ENCODE assay signal across 8 cellular contexts in genomic region chr11:108122166-108122628, GRCh38. TPM values are rescaled to one million over a fixed set of nuclear protein-coding genes. Genes with fewer than 3 reads are reported as not detected.
DNase-seq lines count a peak whose midpoint lies in the region; ATAC-seq and TF ChIP-seq lines count a peak whose summit lies in the region.

No MANE protein-coding gene starts in this region.

- H3K9me3 ChIP-seq in heart right ventricle, result no peaks in the 10 kb centered on the region

- WGBS in heart right ventricle, 2 donors, result 20 to 29% methylated on average over 9 of the region's 9 CpGs

- peak overlapping the region; percentile 67 for H3K27ac Mint-ChIP-seq in activated CD4-positive, alpha-beta memory T cell treated with anti-CD3 and anti-CD28 coated beads, Interleukin-2, amount 10 ng/mL, durations not matched to agents 7 days and 5 days

- H3K4me3 Mint-ChIP-seq in activated CD4-positive, alpha-beta memory T cell treated with anti-CD3 and anti-CD28 coated beads, Interleukin-2, amount 10 ng/mL, durations not matched to agents 7 days and 5 days, result peak overlapping the region; percentile 87

- H3K27ac ChIP-seq in heart right ventricle, result peak overlapping the region; percentile 92 to 99 (median 96)

- H3K4me1 ChIP-seq in heart right ventricle, result peaks cover 9 to 56% (median 40%) of the 10 kb centered on the region in 9 donors

- POLR2A ChIA-PET in activated CD4-positive, alpha-beta memory T cell treated with anti-CD3 and anti-CD28 coated beads, Interleukin-2, amount 10 ng/mL, durations not matched to agents 7 days and 5 days (lab: Charles Lee), result interaction anchor here (1.1 to 2.3 kb wide), 6 partner anchors 9 to 115 kb away, joined by 3 to 8 read pairs (median 6); partner anchors contain the start of genes ATM, CUL5 and NPAT

- H3K4me3 ChIP-seq in H7 (ENCODE audit: insufficient read depth, low read depth, low read length) (peak overlapping the region; percentile 84), heart right ventricle (peak overlapping the region; percentile 59 to 90 (median 74)), retinal pigment epithelial cell (ENCODE audit: low read length) (peak overlapping the region; percentile 68)

- H3K36me3 ChIP-seq in H7 (replicated peaks; ENCODE audit: control insufficient read depth, insufficient read depth, low read length) (no peaks in the 10 kb centered on the region), heart right ventricle (peaks cover 0 to 5% (median 0%) of the 10 kb centered on the region in 9 donors)

- H3K9me3 Mint-ChIP-seq in activated CD4-positive, alpha-beta memory T cell treated with anti-CD3 and anti-CD28 coated beads, Interleukin-2, amount 10 ng/mL, durations not matched to agents 7 days and 5 days, result no peaks in the 10 kb centered on the region

- H3K36me3 Mint-ChIP-seq in activated CD4-positive, alpha-beta memory T cell treated with anti-CD3 and anti-CD28 coated beads, Interleukin-2, amount 10 ng/mL, durations not matched to agents 7 days and 5 days (ENCODE audit: low read depth), result peaks cover 23% of the 10 kb centered on the region

- DNase-seq in AG08396 (ENCODE audit: low spot score), result peak; percentile 24
- peak; percentile 20 for DNase-seq in H7
- no peak for DNase-seq in activated CD4-positive, alpha-beta memory T cell treated with anti-CD3 and anti-CD28 coated beads, Interleukin-2, amount 10 ng/mL, durations not matched to agents 7 days and 5 days
- DNase-seq in heart right ventricle, result no peak
- no peak for DNase-seq in retinal pigment epithelial cell (ENCODE audit: low read depth)

- ATAC-seq in heart right ventricle (peak in 7 of 8 donors; percentile 3 to 37 (median 22)), HG02798 (IDR thresholded peaks at IDR 0.05; ENCODE audit: poor library complexity, unreplicated experiment) (no peak), HG02759 (IDR thresholded peaks at IDR 0.05; ENCODE audit: unreplicated experiment) (no peak), HG03025 (IDR thresholded peaks at IDR 0.05; ENCODE audit: low FRiP score, unreplicated experiment) (no peak)

- intact Hi-C loops in heart right ventricle (cut with DNase I), result loop anchor here in 5 of 10 donors (5.0 to 10.0 kb wide), 4 partner anchors 100 to 540 kb away; partner anchors contain the start of genes ATM (in 4 of the 5), NPAT (in 4 of the 5) and C11orf65 (in 1 of the 5)

- H3K27me3 ChIP-seq in H7 (ENCODE audit: control insufficient read depth, insufficient read depth, low read length), result peaks cover 3% of the 10 kb centered on the region; the same call in 1 of the 2 replicates
- no peaks in the 10 kb centered on the region for H3K27me3 ChIP-seq in heart right ventricle

- H3K4me1 Mint-ChIP-seq in activated CD4-positive, alpha-beta memory T cell treated with anti-CD3 and anti-CD28 coated beads, Interleukin-2, amount 10 ng/mL, durations not matched to agents 7 days and 5 days, result peaks cover 53% of the 10 kb centered on the region

- CTCF ChIA-PET in activated CD4-positive, alpha-beta memory T cell treated with anti-CD3 and anti-CD28 coated beads, Interleukin-2, amount 10 ng/mL, durations not matched to agents 7 days and 5 days (lab: Charles Lee), result interaction anchor here (0.6 to 1.6 kb wide), 3 partner anchors 39 to 200 kb away, joined by 3 to 5 read pairs (median 4); partner anchors contain the start of gene CUL5

- no peak for TF ChIP-seq CTCF in heart right ventricle (IDR thresholded peaks at IDR 0.05)
- TF ChIP-seq CTCF in retinal pigment epithelial cell (conservative IDR thresholded peaks at IDR 0.05; ENCODE audit: low read depth, low read length), result no peak

- no peaks in the 10 kb centered on the region for H3K27me3 Mint-ChIP-seq in activated CD4-positive, alpha-beta memory T cell treated with anti-CD3 and anti-CD28 coated beads, Interleukin-2, amount 10 ng/mL, durations not matched to agents 7 days and 5 days

RNA-seq across cellular contexts. Expression of gene ACAT1, which starts 0.8 kb away (rescaled TPM):
- 28.9 and 39.1 TPM in 2 replicates for total RNA-seq in H7 (2014; rRNA removed; shearing (Covaris generic))
- 10 to 100 TPM; 46.2 to 55.1 TPM for total RNA-seq in activated CD4-positive, alpha-beta memory T cell treated with anti-CD3 and anti-CD28 coated beads, Interleukin-2, amount 10 ng/mL, durations not matched to agents 7 days and 5 days
- total RNA-seq in heart right ventricle, result 100 to 1,000 TPM; 219 to 535 (median 412) TPM
- polyA plus RNA-seq in heart right ventricle, result 100 to 1,000 TPM; 158 to 167 TPM

Comparison
In these comparisons a context has a peak if more than half of its experiments do, and no peak if none do; other contexts are left out.
1. DNase-seq: peak in AG08396 (single experiment) and H7 (single experiment); none in activated CD4-positive, alpha-beta memory T cell treated with anti-CD3 and anti-CD28 coated beads, Interleukin-2, amount 10 ng/mL, durations not matched to agents 7 days and 5 days (single experiment), heart right ventricle (0 of 2) and retinal pigment epithelial cell (single experiment).
2. ATAC-seq: peak in heart right ventricle (7 of 8); none in HG02798 (single experiment), HG02759 (single experiment) and HG03025 (single experiment).
3. Peak in every context shown above with its lines, with median percentiles within 50 percentile points of each other: H3K4me3 ChIP-seq.